Comparison of ENCODE assay signal across 21 cellular contexts in genomic region chr2:50014168-50014567, GRCh38.
DNase-seq lines count a peak whose midpoint lies in the region; TF ChIP-seq lines count a peak whose summit lies in the region.
"Had no signal": no experiment of that assay in that cellular context is flagged by ENCODE, and none has a peak within 500 bp of the region (broad histone marks: within the 10 kb centered on the region; RNA-seq: fewer than 3 reads in every experiment).

No MANE protein-coding gene starts in this region.

- H3K36me3 Mint-ChIP-seq in MCF 10A (ENCODE audit: insufficient read depth, unreplicated experiment), result no peaks in the 10 kb centered on the region
- no peaks in the 10 kb centered on the region for H3K36me3 Mint-ChIP-seq in activated CD4-positive, alpha-beta memory T cell treated with anti-CD3 and anti-CD28 coated beads, Interleukin-2, amount 10 ng/mL, durations not matched to agents 7 days and 5 days (ENCODE audit: low read depth)
- H3K36me3 Mint-ChIP-seq: CD4-positive, CD25-positive, alpha-beta regulatory T cell; CD8-positive, alpha-beta T cell had no signal

- no peak overlapping the region for H3K18ac ChIP-seq in neuronal stem cell (ENCODE audit: low read length)

- H3K9me3 Mint-ChIP-seq in MCF 10A (ENCODE audit: unreplicated experiment), result no peaks in the 10 kb centered on the region
- peaks cover 3% of the 10 kb centered on the region for H3K9me3 Mint-ChIP-seq in activated CD4-positive, alpha-beta memory T cell treated with anti-CD3 and anti-CD28 coated beads, Interleukin-2, amount 10 ng/mL, durations not matched to agents 7 days and 5 days

- no peaks in the 10 kb centered on the region for H3K79me1 ChIP-seq in neuronal stem cell (ENCODE audit: low read depth, low read length)

- H2BK15ac ChIP-seq in neuronal stem cell (ENCODE audit: low read length), result no peak overlapping the region

- DNase-seq in MCF 10A (ENCODE audit: unreplicated experiment) (peak; percentile 7), mammary epithelial cell (no peak), NCI-H69 (lab: John Stamatoyannopoulos, UW) (peak; percentile 7), neuronal stem cell (ENCODE audit: low spot score) (no peak), lower leg skin (ENCODE audit: low spot score in 2 of 2) (no peak)
- DNase-seq in activated CD4-positive, alpha-beta T cell treated with anti-CD3 and anti-CD28 coated beads, Interleukin-2, amount 50 U/mL, for 1 hour, result no peak
- DNase-seq in activated CD4-positive, alpha-beta memory T cell treated with anti-CD3 and anti-CD28 coated beads, Interleukin-2, amount 10 ng/mL, durations not matched to agents 7 days and 5 days, result no peak
- DNase-seq: Caco-2; CD4-positive, CD25-positive, alpha-beta regulatory T cell; CD8-positive, alpha-beta T cell; DMS 273 treated with DMSO at 0.1 percent for 48 hours; EL; GDM1; GOT3; HFFc6 had no signal

- no peak for TF ChIP-seq POLR2A in lower leg skin (IDR thresholded peaks at IDR 0.05)

- no peak overlapping the region for H3K4me3 Mint-ChIP-seq in MCF 10A (ENCODE audit: unreplicated experiment)
- H3K4me3 Mint-ChIP-seq in activated CD4-positive, alpha-beta memory T cell treated with anti-CD3 and anti-CD28 coated beads, Interleukin-2, amount 10 ng/mL, durations not matched to agents 7 days and 5 days, result no peak overlapping the region
- H3K4me3 Mint-ChIP-seq: B cell; CD4-positive, CD25-positive, alpha-beta regulatory T cell; CD8-positive, alpha-beta T cell; HFFc6 had no signal

- POLR2A ChIA-PET in MCF 10A (lab: Yijun Ruan, JAX), result no interaction called here
- POLR2A ChIA-PET in activated CD4-positive, alpha-beta memory T cell treated with anti-CD3 and anti-CD28 coated beads, Interleukin-2, amount 10 ng/mL, durations not matched to agents 7 days and 5 days (lab: Charles Lee), result no interaction called here

- H3K4me1 ChIP-seq in mammary epithelial cell (ENCODE audit: insufficient read depth, low read length) (no peaks in the 10 kb centered on the region), neuronal stem cell (ENCODE audit: control insufficient read depth in 2 of 2, insufficient read depth in 1 of 2, low read depth in 1 of 2, low read length in 2 of 2) (peaks cover 3 to 4% of the 10 kb centered on the region in 2 donors)
- H3K4me1 ChIP-seq: BLaER1, Caco-2, HAP-1 had no signal

- H3K4me3 ChIP-seq in mammary epithelial cell (replicated peaks in 1 of 3; ENCODE audit: insufficient read depth in 1 of 3, low read depth in 2 of 3, low read length in 3 of 3) (no peak overlapping the region), neuronal stem cell (ENCODE audit: low read length in 2 of 2) (no peak overlapping the region), lower leg skin (ENCODE audit: low read depth, poor library complexity, severe bottlenecking) (no peak overlapping the region)
- H3K4me3 ChIP-seq: BLaER1, GM12878, HAP-1 had no signal

- H3K9ac ChIP-seq in mammary epithelial cell (ENCODE audit: insufficient read depth, low read length) (no peak overlapping the region), neuronal stem cell (ENCODE audit: low read depth, low read length, poor library complexity) (peak overlapping the region; percentile 44)
- H3K9ac ChIP-seq: BLaER1 had no signal

- CTCF ChIA-PET in MCF 10A (lab: Yijun Ruan, JAX), result no interaction called here
- CTCF ChIA-PET in mammary epithelial cell (lab: Charles Lee; ENCODE audit: low non-redundant PET), result no interaction called here
- CTCF ChIA-PET in activated CD4-positive, alpha-beta memory T cell treated with anti-CD3 and anti-CD28 coated beads, Interleukin-2, amount 10 ng/mL, durations not matched to agents 7 days and 5 days (lab: Charles Lee), result no interaction called here

- H3K9me3 ChIP-seq in mammary epithelial cell (replicated peaks; ENCODE audit: insufficient read depth, low read length) (no peaks in the 10 kb centered on the region), neuronal stem cell (replicated peaks in 1 of 2; ENCODE audit: control insufficient read depth in 2 of 2, insufficient read depth in 1 of 2, low read depth in 1 of 2, low read length in 2 of 2) (no peaks in the 10 kb centered on the region)
- H3K9me3 ChIP-seq: BLaER1, Caco-2, HAP-1 had no signal

- H4K8ac ChIP-seq in neuronal stem cell (ENCODE audit: low read depth, low read length), result no peak overlapping the region

- H3K4me2 ChIP-seq in mammary epithelial cell (ENCODE audit: insufficient read depth, low read depth, low read length) (no peak overlapping the region), neuronal stem cell (ENCODE audit: insufficient read depth, low read length, poor library complexity, severe bottlenecking) (no peak overlapping the region)
- H3K4me2 ChIP-seq: BLaER1 had no signal

- H3K27me3 ChIP-seq in mammary epithelial cell (ENCODE audit: insufficient read depth, low read length) (no peaks in the 10 kb centered on the region), neuronal stem cell (ENCODE audit: control insufficient read depth in 3 of 3, insufficient read depth in 3 of 3, low read depth in 1 of 3, low read length in 3 of 3) (no peaks in the 10 kb centered on the region)
- H3K27me3 ChIP-seq: BLaER1 had no signal

- no peak overlapping the region for H2BK5ac ChIP-seq in neuronal stem cell (ENCODE audit: low read length)

- no peak overlapping the region for H3K14ac ChIP-seq in neuronal stem cell (ENCODE audit: low read length)

- TF ChIP-seq CTCF in MCF 10A (IDR thresholded peaks at IDR 0.05; ENCODE audit: unreplicated experiment), result no peak
- no peak for TF ChIP-seq CTCF in mammary epithelial cell (conservative IDR thresholded peaks at IDR 0.05 in 1 of 2, IDR thresholded peaks at IDR 0.05 in 1 of 2; ENCODE audit: extremely low read depth in 1 of 2, insufficient read depth in 1 of 2, low read depth in 1 of 2, low read length in 2 of 2)
- TF ChIP-seq CTCF in lower leg skin (IDR thresholded peaks at IDR 0.05), result no peak

- no peaks in the 10 kb centered on the region for H3K27me3 Mint-ChIP-seq in MCF 10A (ENCODE audit: insufficient read depth, unreplicated experiment)
- no peaks in the 10 kb centered on the region for H3K27me3 Mint-ChIP-seq in activated CD4-positive, alpha-beta memory T cell treated with anti-CD3 and anti-CD28 coated beads, Interleukin-2, amount 10 ng/mL, durations not matched to agents 7 days and 5 days
- H3K27me3 Mint-ChIP-seq: B cell; CD4-positive, CD25-positive, alpha-beta regulatory T cell had no signal

- no TSS peak for BruUV-seq in MCF 10A (replicated peaks; lab: Mats Ljungman, UMichigan)
- BruUV-seq in mammary epithelial cell (replicated peaks; lab: Mats Ljungman, UMichigan), result no TSS peak

- no peak overlapping the region for H3K4ac ChIP-seq in neuronal stem cell (ENCODE audit: low read length)

- H3K36me3 ChIP-seq in mammary epithelial cell (ENCODE audit: insufficient read depth, low read length), result no peaks in the 10 kb centered on the region
- H3K36me3 ChIP-seq in neuronal stem cell (replicated peaks in 1 of 2; ENCODE audit: control insufficient read depth in 2 of 2, insufficient read depth in 2 of 2, low read length in 2 of 2), result no peaks in the 10 kb centered on the region
- H3K36me3 ChIP-seq: BLaER1, HAP-1 had no signal

- no peaks in the 10 kb centered on the region for H4K20me1 ChIP-seq in mammary epithelial cell (ENCODE audit: insufficient read depth, low read length)
- H4K20me1 ChIP-seq: BLaER1 had no signal

- H4K91ac ChIP-seq in neuronal stem cell (ENCODE audit: low read depth, low read length, poor library complexity), result no peak overlapping the region

- H2BK120ac ChIP-seq in neuronal stem cell (ENCODE audit: low read depth, low read length), result no peak overlapping the region

- intact Hi-C loops in MCF 10A (cut with micrococcal nuclease) (no loop called here), mammary epithelial cell (cut with micrococcal nuclease) (no loop called here), lower leg skin (cut with DNase I; ENCODE audit: low total_unique reads) (no loop called here)

- H2AFZ ChIP-seq in mammary epithelial cell (ENCODE audit: low read depth, low read length) (no peak overlapping the region), neuronal stem cell (ENCODE audit: low read length) (no peak overlapping the region)

- H3K27ac Mint-ChIP-seq in MCF 10A (ENCODE audit: low read depth, unreplicated experiment), result no peak overlapping the region
- H3K27ac Mint-ChIP-seq in activated CD4-positive, alpha-beta memory T cell treated with anti-CD3 and anti-CD28 coated beads, Interleukin-2, amount 10 ng/mL, durations not matched to agents 7 days and 5 days, result no peak overlapping the region
- H3K27ac Mint-ChIP-seq: B cell; CD4-positive, CD25-positive, alpha-beta regulatory T cell; CD8-positive, alpha-beta T cell; HFFc6 had no signal

- 51% methylated on average over 3 of the region's 3 CpGs for WGBS in mammary epithelial cell (ENCODE audit: low coverage, missing lambda C conversion rate)
- 100% methylated on average over 1 of the region's 3 CpGs; no CpG with 5 or more reads in 1 of the 2 donors for WGBS in neuronal stem cell (ENCODE audit: extremely low coverage in 2 of 2, insufficient read length in 2 of 2, insufficient replicate concordance in 1 of 2), 2 donors
- 82 to 89% methylated on average over 3 of the region's 3 CpGs for WGBS in lower leg skin, 2 donors

- H3K27ac ChIP-seq in mammary epithelial cell (ENCODE audit: insufficient read depth, low read depth, low read length) (no peak overlapping the region), neuronal stem cell (replicated peaks; ENCODE audit: low read length) (no peak overlapping the region)
- H3K27ac ChIP-seq: 22Rv1, BLaER1, C4-2B had no signal

- no peaks in the 10 kb centered on the region for H3K4me1 Mint-ChIP-seq in MCF 10A (ENCODE audit: insufficient read depth, unreplicated experiment)
- H3K4me1 Mint-ChIP-seq in activated CD4-positive, alpha-beta memory T cell treated with anti-CD3 and anti-CD28 coated beads, Interleukin-2, amount 10 ng/mL, durations not matched to agents 7 days and 5 days, result no peaks in the 10 kb centered on the region
- H3K4me1 Mint-ChIP-seq: B cell; CD4-positive, CD25-positive, alpha-beta regulatory T cell had no signal

- H3K23ac ChIP-seq in neuronal stem cell (ENCODE audit: low read depth, low read length, poor library complexity), result no peak overlapping the region

- in situ Hi-C loops in mammary epithelial cell (cut with MboI; ENCODE audit: low sequenced_read_pairs in 2 of 2), result no loop called here

- no peak overlapping the region for H2AK5ac ChIP-seq in neuronal stem cell (ENCODE audit: low read depth, low read length)

- no peak overlapping the region for H2BK12ac ChIP-seq in neuronal stem cell (ENCODE audit: low read length)

- dilution Hi-C loops in mammary epithelial cell (cut with HindIII; ENCODE audit: low sequenced_read_pairs), result no loop called here

- no peaks in the 10 kb centered on the region for H3K79me2 ChIP-seq in mammary epithelial cell (ENCODE audit: insufficient read depth, low read length)

Comparison
In these comparisons a context has a peak if more than half of its experiments do, and no peak if none do; other contexts are left out.
1. DNase-seq: peak in MCF 10A (single experiment) and NCI-H69 (single experiment); none in mammary epithelial cell (single experiment), neuronal stem cell (single experiment), activated CD4-positive, alpha-beta T cell treated with anti-CD3 and anti-CD28 coated beads, Interleukin-2, amount 50 U/mL, for 1 hour (single experiment), activated CD4-positive, alpha-beta memory T cell treated with anti-CD3 and anti-CD28 coated beads, Interleukin-2, amount 10 ng/mL, durations not matched to agents 7 days and 5 days (single experiment) and lower leg skin (0 of 2).